ENCODE assay signal across 30 cellular contexts in the genomic region with DNA sequence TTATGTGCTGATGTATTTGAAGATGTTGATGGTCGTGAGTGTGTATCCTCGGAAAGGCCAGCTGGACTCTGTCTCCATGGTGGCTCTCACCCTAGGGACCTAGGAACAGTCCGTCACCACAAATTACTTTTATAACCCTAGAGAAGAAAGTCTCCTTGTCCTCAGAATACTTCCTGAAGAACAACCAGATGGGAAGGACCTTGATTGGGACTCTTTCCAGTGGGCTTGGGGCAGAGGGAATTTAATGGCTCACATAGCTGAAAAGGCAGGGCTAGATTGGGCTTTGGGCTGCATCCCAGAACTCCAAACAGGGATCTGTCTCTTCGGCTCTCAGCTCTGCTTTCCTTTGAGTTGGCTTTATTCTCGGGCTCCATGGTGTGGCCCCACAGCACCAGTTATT.
"Had no signal": no experiment of that assay in that cellular context is flagged by ENCODE, and none has a peak within 500 bp of the region (broad histone marks: within the 10 kb centered on the region; RNA-seq: fewer than 3 reads in every experiment).

No MANE protein-coding gene starts in this region.

- H3K27ac ChIP-seq: ascending aorta, VCaP had no signal

- H3K9me3 Mint-ChIP-seq: activated B cell treated with CpG ODN at 0.5 μM for 24 hours; activated CD4-positive, alpha-beta memory T cell treated with anti-CD3 and anti-CD28 coated beads for 36 hours; activated naive CD8-positive, alpha-beta T cell treated with anti-CD3 and anti-CD28 coated beads for 36 hours; activated T-cell treated with anti-CD3 and anti-CD28 coated beads, Interleukin-2, amount 50 U/mL, for 4 hours; activated T-helper 1 cell treated with anti-CD3 and anti-CD28 coated beads, Interleukin-12 subunit alpha, Interleukin-12 subunit beta, Interleukin-2, Interleukin-4 antibody, amounts not matched to agents 30 ng/mL and 10 ng/mL and 1 ng/mL, durations not matched to agents 14 hours and 24 hours and 36 hours had no signal

- H3K4me1 Mint-ChIP-seq: activated B cell treated with CpG ODN at 0.5 μM for 24 hours; activated naive CD8-positive, alpha-beta T cell treated with anti-CD3 and anti-CD28 coated beads for 36 hours; IgD-negative memory B cell had no signal

- H3K27me3 ChIP-seq: ascending aorta had no signal

- DNase-seq: activated B cell treated with CpG ODN at 0.5 μM for 24 hours; activated CD4-positive, alpha-beta memory T cell treated with anti-CD3 and anti-CD28 coated beads for 36 hours; activated CD4-positive, alpha-beta T cell treated with anti-CD3 and anti-CD28 coated beads for 4 hours; activated CD4-positive, alpha-beta T cell treated with anti-CD3 and anti-CD28 coated beads, Interleukin-2, amount 50 U/mL, for 1 hour; activated CD4-positive, CD25-positive, alpha-beta regulatory T cell treated with anti-CD3 and anti-CD28 coated beads, Interleukin-2, amount 50 U/mL, for 72 hours; activated CD8-positive, alpha-beta memory T cell treated with anti-CD3 and anti-CD28 coated beads, Interleukin-2, amount 50 U/mL, for 4 hours; activated effector memory CD4-positive, alpha-beta T cell treated with Interleukin-2 at 50 U/mL for 16 hours; activated naive CD4-positive, alpha-beta T cell treated with anti-CD3 and anti-CD28 coated beads, Interleukin-2, amount 50 U/mL, for 16 hours; activated naive CD8-positive, alpha-beta T cell treated with anti-CD3 and anti-CD28 coated beads for 36 hours; activated T-cell treated with anti-CD3 and anti-CD28 coated beads for 4 hours; activated T-cell treated with anti-CD3 and anti-CD28 coated beads, Interleukin-2, amount 50 U/mL, for 4 hours; amniotic stem cell; Karpas-422; KBM-7; NCI-H1105; NCI-H1417 treated with DMSO at 0.1 percent for 48 hours; NCI-H1930; NCI-H2081 treated with DMSO at 0.1 percent for 48 hours; NCI-H226; NCI-H446 treated with DMSO at 0.1 percent for 48 hours; NCI-H524; SW 1271; T-helper 1 cell; T-helper 2 cell; T-helper 9 cell had no signal

- ATAC-seq: activated T-cell treated with anti-CD3 and anti-CD28 coated beads, Interleukin-2, amount 50 U/mL, for 4 hours; Panc1 had no signal

- H3K4me3 ChIP-seq: ascending aorta had no signal

- H3K4me1 ChIP-seq: ascending aorta had no signal

- H3K4me3 Mint-ChIP-seq: activated B cell treated with CpG ODN at 0.5 μM for 24 hours; activated CD4-positive, alpha-beta memory T cell treated with anti-CD3 and anti-CD28 coated beads for 36 hours; activated naive CD8-positive, alpha-beta T cell treated with anti-CD3 and anti-CD28 coated beads for 36 hours; activated T-cell treated with anti-CD3 and anti-CD28 coated beads, Interleukin-2, amount 50 U/mL, for 4 hours; activated T-helper 1 cell treated with anti-CD3 and anti-CD28 coated beads, Interleukin-12 subunit alpha, Interleukin-12 subunit beta, Interleukin-2, Interleukin-4 antibody, amounts not matched to agents 30 ng/mL and 10 ng/mL and 1 ng/mL, durations not matched to agents 14 hours and 24 hours and 36 hours; IgD-negative memory B cell had no signal

- H3K27me3 Mint-ChIP-seq: activated B cell treated with CpG ODN at 0.5 μM for 24 hours; activated CD4-positive, alpha-beta memory T cell treated with anti-CD3 and anti-CD28 coated beads for 36 hours; activated naive CD8-positive, alpha-beta T cell treated with anti-CD3 and anti-CD28 coated beads for 36 hours had no signal

- H3K36me3 ChIP-seq: ascending aorta had no signal

- H3K9me3 ChIP-seq: ascending aorta had no signal

- H3K36me3 Mint-ChIP-seq: activated CD4-positive, alpha-beta memory T cell treated with anti-CD3 and anti-CD28 coated beads for 36 hours; activated naive CD8-positive, alpha-beta T cell treated with anti-CD3 and anti-CD28 coated beads for 36 hours; IgD-negative memory B cell had no signal

- H3K27ac Mint-ChIP-seq: activated B cell treated with CpG ODN at 0.5 μM for 24 hours; activated CD4-positive, alpha-beta memory T cell treated with anti-CD3 and anti-CD28 coated beads for 36 hours; activated naive CD8-positive, alpha-beta T cell treated with anti-CD3 and anti-CD28 coated beads for 36 hours; activated T-helper 1 cell treated with anti-CD3 and anti-CD28 coated beads, Interleukin-12 subunit alpha, Interleukin-12 subunit beta, Interleukin-2, Interleukin-4 antibody, amounts not matched to agents 30 ng/mL and 10 ng/mL and 1 ng/mL, durations not matched to agents 14 hours and 24 hours and 36 hours; IgD-negative memory B cell had no signal
